9 cellular contexts compared by ENCODE assay signal in the genomic region with DNA sequence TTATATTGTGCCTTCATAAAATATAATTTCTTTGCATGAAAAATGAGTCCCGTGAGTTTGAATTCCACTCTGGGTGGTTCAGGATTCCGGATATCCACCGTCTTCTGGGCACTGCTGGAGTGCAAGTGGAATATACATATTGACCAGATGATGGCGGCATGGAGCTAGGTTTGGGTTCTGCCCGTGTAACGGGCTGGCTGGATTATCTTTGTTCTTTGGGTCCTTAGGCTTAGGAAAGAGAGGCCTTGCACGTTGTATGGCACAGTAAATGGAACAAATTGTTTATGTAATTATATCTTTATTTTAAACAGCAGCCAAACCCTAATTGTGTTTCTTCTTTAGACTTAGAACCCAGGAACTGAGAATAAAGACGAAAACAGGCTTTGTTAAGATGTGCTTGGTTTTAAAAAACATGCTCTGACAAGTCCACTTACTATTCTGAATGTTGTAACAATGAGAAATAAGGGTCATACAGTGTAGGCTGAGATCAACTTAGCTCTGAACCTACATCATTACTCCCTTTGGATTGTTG. TPM values are rescaled to one million over a fixed set of nuclear protein-coding genes. Genes with fewer than 3 reads are reported as not detected.
A peak's percentile ranks its signal among the peaks of the same experiment; 100 is the strongest.
DNase-seq lines count a peak whose midpoint lies in the region; ATAC-seq lines count a peak whose summit lies in the region.
"Had no signal": no experiment of that assay in that cellular context is flagged by ENCODE, and none has a peak within 500 bp of the region (broad histone marks: within the 10 kb centered on the region; RNA-seq: fewer than 3 reads in every experiment).

No MANE protein-coding gene starts in this region.

- no peak overlapping the region for H2BK120ac ChIP-seq in mesendoderm (ENCODE audit: low read depth, low read length)

- no peak overlapping the region for H2BK5ac ChIP-seq in mesendoderm (ENCODE audit: low read length)

- H3K4me2 ChIP-seq in mesendoderm (ENCODE audit: low read length), result no peak overlapping the region

- H3K9me3 Mint-ChIP-seq in activated CD4-positive, alpha-beta memory T cell treated with anti-CD3 and anti-CD28 coated beads for 36 hours, result no peaks in the 10 kb centered on the region

- H3K36me3 ChIP-seq in effector memory CD4-positive, alpha-beta T cell (ENCODE audit: control insufficient read depth, insufficient read depth, low read length), result no peaks in the 10 kb centered on the region
- no peaks in the 10 kb centered on the region for H3K36me3 ChIP-seq in mesendoderm (ENCODE audit: control insufficient read depth, insufficient read depth, low read length)

- H3K9ac ChIP-seq in mesendoderm (ENCODE audit: low read length), result no peak overlapping the region

- H3K27me3 ChIP-seq in effector memory CD4-positive, alpha-beta T cell (replicated peaks; ENCODE audit: control insufficient read depth, insufficient read depth, low read length, poor library complexity, severe bottlenecking), result no peaks in the 10 kb centered on the region
- no peaks in the 10 kb centered on the region for H3K27me3 ChIP-seq in mesendoderm (ENCODE audit: insufficient read depth, low read length, poor library complexity)

- H3K4me3 ChIP-seq in effector memory CD4-positive, alpha-beta T cell (ENCODE audit: insufficient read depth, low read depth, low read length, poor library complexity, severe bottlenecking), result no peak overlapping the region
- no peak overlapping the region for H3K4me3 ChIP-seq in mesendoderm (ENCODE audit: low read length)

- H3K36me3 Mint-ChIP-seq in activated CD4-positive, alpha-beta memory T cell treated with anti-CD3 and anti-CD28 coated beads for 36 hours, result no peaks in the 10 kb centered on the region

- no peak overlapping the region for H3K27ac ChIP-seq in effector memory CD4-positive, alpha-beta T cell (ENCODE audit: insufficient read depth, low read length, poor library complexity, severe bottlenecking)
- no peak overlapping the region for H3K27ac ChIP-seq in mesendoderm (ENCODE audit: low read depth, low read length)

- no peak overlapping the region for H3K23ac ChIP-seq in mesendoderm (ENCODE audit: low read length)

- H3K56ac ChIP-seq in mesendoderm (ENCODE audit: low read length), result no peak overlapping the region

- no peak overlapping the region for H3K4me3 Mint-ChIP-seq in activated CD4-positive, alpha-beta memory T cell treated with anti-CD3 and anti-CD28 coated beads for 36 hours

- H3K79me2 ChIP-seq in mesendoderm (ENCODE audit: control insufficient read depth, insufficient read depth, low read length), result no peaks in the 10 kb centered on the region

- H2AK5ac ChIP-seq in mesendoderm (ENCODE audit: low read length), result no peak overlapping the region

- H3K9me3 ChIP-seq in effector memory CD4-positive, alpha-beta T cell (ENCODE audit: control insufficient read depth, low read length), result no peaks in the 10 kb centered on the region

- WGBS in mesendoderm (ENCODE audit: extremely low coverage, insufficient coverage, low lambda C conversion rate), result no CpG with 5 or more reads among the region's 8 CpGs

- intact Hi-C loops in activated CD4-positive, alpha-beta memory T cell treated with anti-CD3 and anti-CD28 coated beads for 36 hours (cut with micrococcal nuclease), result loop anchor here (1.0 to 5.0 kb wide), 2 partner anchors 344 to 651 kb away; no protein-coding TSS in a partner anchor

- H3K18ac ChIP-seq in mesendoderm (ENCODE audit: low read length), result no peak overlapping the region

- no peak overlapping the region for H4K8ac ChIP-seq in mesendoderm (ENCODE audit: low read depth, low read length)

- CTCF ChIA-PET in activated CD4-positive, alpha-beta memory T cell treated with anti-CD3 and anti-CD28 coated beads for 36 hours (lab: Charles Lee), result interaction anchor here (0.5 to 7.9 kb wide), 34 partner anchors 11 to 674 kb away, joined by 3 to 133 read pairs (median 4); partner anchors contain the start of gene ACBD6

- DNase-seq in CMK (ENCODE audit: low read depth), result peak; percentile 73
- DNase-seq in HK-2 (ENCODE audit: unreplicated experiment), result peak; percentile 77
- peak; percentile 94 for DNase-seq in NCI-H82 (lab: John Stamatoyannopoulos, UW)
- DNase-seq in activated CD4-positive, alpha-beta memory T cell treated with anti-CD3 and anti-CD28 coated beads for 36 hours, result peak; percentile 66
- DNase-seq in effector memory CD4-positive, alpha-beta T cell, result peak; percentile 7 to 41 (median 23)
- peak; percentile 82 for DNase-seq in mesendoderm
- DNase-seq in stimulated activated CD8-positive, alpha-beta memory T cell treated with anti-CD3 and anti-CD28 coated beads, Interleukin-7, amount 100 ng/mL, for 4 hours (ENCODE audit: low read depth in 2 of 2), result peak; percentile 12 to 21

- H4K5ac ChIP-seq in mesendoderm (ENCODE audit: low read length), result no peak overlapping the region

- peaks cover 4% of the 10 kb centered on the region for H3K4me1 ChIP-seq in effector memory CD4-positive, alpha-beta T cell (ENCODE audit: control insufficient read depth, insufficient read depth, low read length, poor library complexity, severe bottlenecking)
- no peaks in the 10 kb centered on the region for H3K4me1 ChIP-seq in mesendoderm (ENCODE audit: control insufficient read depth, low read depth, low read length)

- peaks cover 5% of the 10 kb centered on the region for H3K27me3 Mint-ChIP-seq in activated CD4-positive, alpha-beta memory T cell treated with anti-CD3 and anti-CD28 coated beads for 36 hours

- no peaks in the 10 kb centered on the region for H3K4me1 Mint-ChIP-seq in activated CD4-positive, alpha-beta memory T cell treated with anti-CD3 and anti-CD28 coated beads for 36 hours (ENCODE audit: low read depth)

- no peak overlapping the region for H2BK15ac ChIP-seq in mesendoderm (replicated peaks; ENCODE audit: low read depth)

- POLR2A ChIA-PET in activated CD4-positive, alpha-beta memory T cell treated with anti-CD3 and anti-CD28 coated beads for 36 hours (lab: Charles Lee), result interaction anchor here (0.8 kb wide), 1 partner anchor 387 kb away, joined by 3 read pairs; no protein-coding TSS in a partner anchor

- ATAC-seq in GM19452 (IDR thresholded peaks at IDR 0.05; ENCODE audit: unreplicated experiment), result peak; percentile 93

- H3K4ac ChIP-seq in mesendoderm (ENCODE audit: low read depth, low read length), result no peak overlapping the region

- no peaks in the 10 kb centered on the region for H3K79me1 ChIP-seq in mesendoderm (ENCODE audit: low read length)

- no peak overlapping the region for H3K27ac Mint-ChIP-seq in activated CD4-positive, alpha-beta memory T cell treated with anti-CD3 and anti-CD28 coated beads for 36 hours

RNA-seq across cellular contexts. Expression of gene ACBD6, which starts 13.5 kb away (rescaled TPM):
- total RNA-seq in activated CD4-positive, alpha-beta memory T cell treated with anti-CD3 and anti-CD28 coated beads for 36 hours, result 10 to 100 TPM; 36.7 to 40.8 TPM
- 34.7 TPM for polyA plus RNA-seq in mesendoderm (2013, experiment 1 of 2)
- 36.3 TPM for polyA plus RNA-seq in mesendoderm (2013, experiment 2 of 2)

RNA-seq across cellular contexts. Expression of gene OVAAL, which starts 42.8 kb away (rescaled TPM):
- total RNA-seq in activated CD4-positive, alpha-beta memory T cell treated with anti-CD3 and anti-CD28 coated beads for 36 hours, result not detected
- not detected for polyA plus RNA-seq in mesendoderm (2013, experiment 1 of 2)
- not detected for polyA plus RNA-seq in mesendoderm (2013, experiment 2 of 2)
- total RNA-seq: T-helper 2 cell treated with Interferon-gamma antibody and Interleukin-4, amounts not matched to agents 100 ng/mL and 5 ng/mL, for 36 hours had no signal

Comparison
In these comparisons a context has a peak if more than half of its experiments do, and no peak if none do; other contexts are left out.
1. DNase-seq: peak in every context shown above with its lines; median percentile 94 in NCI-H82; 82 in mesendoderm; 77 in HK-2; 73 in CMK; 66 in activated CD4-positive, alpha-beta memory T cell treated with anti-CD3 and anti-CD28 coated beads for 36 hours; 23 in effector memory CD4-positive, alpha-beta T cell; 16 in stimulated activated CD8-positive, alpha-beta memory T cell treated with anti-CD3 and anti-CD28 coated beads, Interleukin-7, amount 100 ng/mL, for 4 hours.